Comparison of ENCODE assay signal across 22 cellular contexts in genomic region chr15:37594431-37594830, GRCh38.
A peak's percentile ranks its signal among the peaks of the same experiment; 100 is the strongest.
DNase-seq lines count a peak whose midpoint lies in the region; ATAC-seq, FAIRE-seq and TF ChIP-seq lines count a peak whose summit lies in the region.
"Had no signal": no experiment of that assay in that cellular context is flagged by ENCODE, and none has a peak within 500 bp of the region (broad histone marks: within the 10 kb centered on the region; RNA-seq: fewer than 3 reads in every experiment).

No MANE protein-coding gene starts in this region.

- H3K9me3 ChIP-seq in smooth muscle cell (replicated peaks; ENCODE audit: low read depth) = no peaks in the 10 kb centered on the region
- H3K9me3 ChIP-seq: BLaER1 treated with 17β-estradiol and CSF1 and Interleukin-3, amounts not matched to agents 10 nM and 100 nM; HAP-1; Peyer's patch had no signal

- DNase-seq in NCI-H1417 (lab: John Stamatoyannopoulos, UW) (peak in 2 of 3 experiments; percentile 30 to 70), NCI-H1417 treated with DMSO at 0.1 percent for 48 hours (lab: John Stamatoyannopoulos, UW) (no peak), NCI-H460 (ENCODE audit: extremely low read depth, low read depth) (peak; percentile 5), smooth muscle cell (lab: John Stamatoyannopoulos, UW; ENCODE audit: unreplicated experiment) (no peak), HCEC 1CT (no peak), D721Med (ENCODE audit: insufficient read length, low spot score) (no peak)
- DNase-seq: 8988T; CD4-positive, alpha-beta memory T cell; EL; IMR-90; NCI-H2029; NCI-H510A; NCI-H748 treated with DMSO at 0.1 percent for 48 hours; Peyer's patch; Right ventricle myocardium superior; SW 1271; T-helper 17 cell had no signal

- H3K4me3 ChIP-seq in smooth muscle cell = no peak overlapping the region
- H3K4me3 ChIP-seq: BLaER1 treated with 17β-estradiol and CSF1 and Interleukin-3, amounts not matched to agents 10 nM and 100 nM; HAP-1; Peyer's patch had no signal

- H4K20me1 ChIP-seq in smooth muscle cell (ENCODE audit: low read depth) = no peaks in the 10 kb centered on the region
- H4K20me1 ChIP-seq: BLaER1 treated with 17β-estradiol and CSF1 and Interleukin-3, amounts not matched to agents 10 nM and 100 nM had no signal

- no peaks in the 10 kb centered on the region for H3K27me3 ChIP-seq in smooth muscle cell (ENCODE audit: low read depth)
- H3K27me3 ChIP-seq: BLaER1 treated with 17β-estradiol and CSF1 and Interleukin-3, amounts not matched to agents 10 nM and 100 nM; Peyer's patch had no signal

- H3K79me2 ChIP-seq in smooth muscle cell (ENCODE audit: low read depth) = no peaks in the 10 kb centered on the region

- TF ChIP-seq CTCF in smooth muscle cell (IDR thresholded peaks at IDR 0.05; ENCODE audit: borderline replicate concordance, insufficient read depth, poor library complexity, severe bottlenecking) (no peak), D721Med (IDR thresholded peaks at IDR 0.05; ENCODE audit: insufficient read depth, missing control alignments) (no peak)

- FAIRE-seq in D721Med (lab: Jason Lieb, UNC) = no peak

- no peak overlapping the region for H3K27ac ChIP-seq in smooth muscle cell (ENCODE audit: low read depth)
- H3K27ac ChIP-seq: BLaER1 treated with 17β-estradiol and CSF1 and Interleukin-3, amounts not matched to agents 10 nM and 100 nM; KMS-11; Peyer's patch had no signal

- H3K4me1 ChIP-seq in smooth muscle cell (ENCODE audit: low read depth) = peaks cover 7% of the 10 kb centered on the region
- H3K4me1 ChIP-seq: BLaER1 treated with 17β-estradiol and CSF1 and Interleukin-3, amounts not matched to agents 10 nM and 100 nM; Peyer's patch had no signal

- no peaks in the 10 kb centered on the region for H3K36me3 ChIP-seq in smooth muscle cell (ENCODE audit: low read depth)
- H3K36me3 ChIP-seq: BLaER1 treated with 17β-estradiol and CSF1 and Interleukin-3, amounts not matched to agents 10 nM and 100 nM; HAP-1; Peyer's patch had no signal

- no peak overlapping the region for H3K4me2 ChIP-seq in smooth muscle cell
- H3K4me2 ChIP-seq: BLaER1 treated with 17β-estradiol and CSF1 and Interleukin-3, amounts not matched to agents 10 nM and 100 nM; KMS-11 had no signal

- H3K9ac ChIP-seq in smooth muscle cell (ENCODE audit: low read depth) = no peak overlapping the region
- H3K9ac ChIP-seq: BLaER1 treated with 17β-estradiol and CSF1 and Interleukin-3, amounts not matched to agents 10 nM and 100 nM; KMS-11 had no signal

- H3F3A ChIP-seq in smooth muscle cell (ENCODE audit: low read depth) = no peaks in the 10 kb centered on the region

- peak; percentile 32; the same call in 2 of the 3 replicates for ATAC-seq in SK-N-SH treated with all-trans-retinoic acid at 6 μM for 48 hours
- ATAC-seq in HG02938 (IDR thresholded peaks at IDR 0.05; ENCODE audit: unreplicated experiment) = no peak
- ATAC-seq: T-helper 17 cell had no signal

- peak overlapping the region; percentile 27 for H2AFZ ChIP-seq in smooth muscle cell (ENCODE audit: low read depth)

- 70% methylated on average over 2 of the region's 2 CpGs for WGBS in smooth muscle cell (ENCODE audit: low lambda C conversion rate)

TF ChIP-seq in SK-N-SH treated with all-trans-retinoic acid at 6 μM for 48 hours, 23 proteins besides CTCF, POLR2A, EP300 and RAD21:
- no peak for TF ChIP-seq BACH2 (CRISPR knock-in tag; IDR thresholded peaks at IDR 0.05; ENCODE audit: borderline replicate concordance)
- no peak for TF ChIP-seq ZNF565 (CRISPR knock-in tag; conservative IDR thresholded peaks at IDR 0.05; ENCODE audit: low read depth)
- TF ChIP-seq ISL1 (CRISPR knock-in tag; IDR thresholded peaks at IDR 0.05) = no peak
- TF ChIP-seq OSR1 (CRISPR knock-in tag; IDR thresholded peaks at IDR 0.05) = no peak
- TF ChIP-seq PATZ1 (CRISPR knock-in tag; IDR thresholded peaks at IDR 0.05; ENCODE audit: borderline replicate concordance) = no peak
- TF ChIP-seq TCF4 (CRISPR knock-in tag; IDR thresholded peaks at IDR 0.05; ENCODE audit: borderline replicate concordance) = no peak

Comparison
In these comparisons a context has a peak if more than half of its experiments do, and no peak if none do; other contexts are left out.
1. DNase-seq: peak in NCI-H1417 (2 of 3) and NCI-H460 (single experiment); none in NCI-H1417 treated with DMSO at 0.1 percent for 48 hours (single experiment), smooth muscle cell (single experiment), HCEC 1CT (single experiment) and D721Med (single experiment).